In the genomic region with DNA sequence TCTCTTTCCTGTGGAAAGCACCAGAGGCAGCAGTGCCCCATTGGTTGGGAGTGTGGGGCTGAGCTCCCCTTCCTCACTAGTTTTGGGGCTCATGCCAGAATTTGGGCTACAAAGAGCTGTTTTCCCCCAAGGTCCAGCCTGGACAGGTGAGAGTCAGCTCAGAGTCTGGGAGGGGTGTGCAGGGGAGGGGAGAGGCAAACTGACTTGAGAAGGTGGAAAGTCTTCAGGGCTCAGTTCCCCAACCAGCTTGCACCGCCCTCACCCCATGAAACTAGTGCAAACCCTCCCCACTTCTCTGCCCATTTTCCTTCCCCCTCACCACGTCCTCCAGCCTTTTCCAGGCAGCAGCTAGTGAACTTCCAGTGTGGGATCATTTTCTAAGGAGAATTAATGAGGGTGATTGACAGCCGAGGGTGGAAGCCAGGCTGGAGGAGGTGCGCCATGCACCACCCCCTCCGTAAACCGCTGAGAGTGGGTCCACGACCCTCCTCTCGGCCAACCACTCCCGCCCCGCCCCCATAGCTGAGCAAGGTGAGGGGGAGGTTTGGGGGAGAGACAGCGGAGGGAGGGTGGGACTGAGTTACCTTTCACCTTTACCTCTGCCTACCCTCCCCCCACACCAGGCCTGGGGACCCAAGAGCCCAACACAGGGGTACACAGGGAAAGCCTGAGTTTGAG, we compare ENCODE assay signal across 19 cellular contexts. TPM values are rescaled to one million over a fixed set of nuclear protein-coding genes. Genes with fewer than 3 reads are reported as not detected.
A peak's percentile ranks its signal among the peaks of the same experiment; 100 is the strongest.
DNase-seq lines count a peak whose midpoint lies in the region; ATAC-seq and TF ChIP-seq lines count a peak whose summit lies in the region.
"Had no signal": no experiment of that assay in that cellular context is flagged by ENCODE, and none has a peak within 500 bp of the region (broad histone marks: within the 10 kb centered on the region; RNA-seq: fewer than 3 reads in every experiment).

No MANE protein-coding gene starts in this region.

- TF ChIP-seq CTCF in HEK293 (tag by site-specific recombination; IDR thresholded peaks at IDR 0.05) (no peak), Panc1 (IDR thresholded peaks at IDR 0.05) (no peak), type B pancreatic cell (conservative IDR thresholded peaks at IDR 0.05) (no peak), spleen (IDR thresholded peaks at IDR 0.05 in 8 of 11, conservative IDR thresholded peaks at IDR 0.05 in 3 of 11) (no peak)

- POLR2A ChIA-PET in HEK293 (lab: Yijun Ruan, JAX) (interaction anchor here (1.0 kb wide), 1 partner anchor 175 kb away, joined by 3 read pairs; a partner anchor contains a TSS), Panc1 (lab: Charles Lee) (no interaction called here)

- in situ Hi-C loops in Panc1 (cut with HindIII; ENCODE audit: low pct_unique_long_range_greater_than_20kb, low sequenced_read_pairs) = no loop called here

- H3K4me1 ChIP-seq in HEK293 (ENCODE audit: control insufficient read depth, insufficient read depth, low read length) = no peaks in the 10 kb centered on the region
- H3K4me1 ChIP-seq in Panc1 (ENCODE audit: control insufficient read depth, insufficient read depth, low read length) = no peaks in the 10 kb centered on the region
- peaks cover 23% of the 10 kb centered on the region for H3K4me1 ChIP-seq in iPS-18a (ENCODE audit: control insufficient read depth, low read depth, low read length)
- peaks cover 0 to 26% (median 19%) of the 10 kb centered on the region in 6 donors for H3K4me1 ChIP-seq in spleen
- H3K4me1 ChIP-seq: SJCRH30 had no signal

- peaks cover 21% of the 10 kb centered on the region for H3K4me1 Mint-ChIP-seq in type B pancreatic cell (ENCODE audit: unreplicated experiment)

- no TSS peak for BruUV-seq in Panc1 (replicated peaks; lab: Mats Ljungman, UMichigan)

- H3K27ac ChIP-seq in HEK293 (ENCODE audit: extremely low read depth, low read depth, low read length) (no peak overlapping the region), Panc1 (ENCODE audit: low read length) (no peak overlapping the region), iPS-18a (ENCODE audit: low read length) (no peak overlapping the region), spleen (no peak overlapping the region)
- H3K27ac ChIP-seq: SJCRH30 had no signal

- H3K27me3 Mint-ChIP-seq in type B pancreatic cell = peaks cover 71% of the 10 kb centered on the region

- H3K4me3 ChIP-seq in HEK293 (ENCODE audit: low read depth, low read length) (no peak overlapping the region), Panc1 (ENCODE audit: low read depth in 2 of 2, low read length in 2 of 2) (no peak overlapping the region), iPS-18a (ENCODE audit: low read length) (peak overlapping the region; percentile 44), spleen (no peak overlapping the region)
- H3K4me3 ChIP-seq: MG63, SJCRH30 had no signal

- 5 to 17% (median 9%) methylated on average over 10 to 11 of the region's 11 CpGs for WGBS in spleen, 5 donors

- CTCF ChIA-PET in HEK293 (lab: Yijun Ruan, JAX) = interaction anchor here (0.5 to 4.4 kb wide), 3 partner anchors 11 to 507 kb away, joined by 3 to 18 read pairs (median 16); no protein-coding TSS in a partner anchor
- CTCF ChIA-PET in Panc1 (lab: Charles Lee) = interaction anchor here (0.7 kb wide), 1 partner anchor 9 kb away, joined by 4 read pairs; no protein-coding TSS in a partner anchor

- no peaks in the 10 kb centered on the region for H3K9me3 Mint-ChIP-seq in type B pancreatic cell

- DNase-seq in Panc1 (ENCODE audit: low read depth, low spot score) (no peak), type B pancreatic cell (ENCODE audit: extremely low spot score, unreplicated experiment) (no peak), NCI-H1105 treated with DMSO at 0.1 percent for 48 hours (lab: John Stamatoyannopoulos, UW) (no peak), spleen (no peak)
- DNase-seq in activated CD4-positive, alpha-beta T cell treated with anti-CD3 and anti-CD28 coated beads, Interleukin-2, amount 50 U/mL, for 48 hours = no peak
- DNase-seq: AML-193, DMS 273 treated with DMSO at 0.1 percent for 48 hours, DND-41, Karpas-422, MG63, NCI-H1048, NCI-H146, NCI-H2029 treated with DMSO at 0.1 percent for 48 hours, NCI-H2171, PC-3, SJCRH30 had no signal

- H3K9me3 ChIP-seq in HEK293 (ENCODE audit: control insufficient read depth, insufficient read depth, low read depth, low read length) (no peaks in the 10 kb centered on the region), Panc1 (ENCODE audit: control insufficient read depth, insufficient read depth, low read depth, low read length) (no peaks in the 10 kb centered on the region), iPS-18a (ENCODE audit: control insufficient read depth, low read depth, low read length) (no peaks in the 10 kb centered on the region), spleen (no peaks in the 10 kb centered on the region)
- H3K9me3 ChIP-seq: MG63, SJCRH30 had no signal

- peak overlapping the region; percentile 65 for H3K27ac Mint-ChIP-seq in type B pancreatic cell

- 0 out of 2 replicates have a peak, but pooled peaks have one; percentile 8 for ATAC-seq in Panc1
- ATAC-seq: PC-3 had no signal

- H3K36me3 ChIP-seq in HEK293 (ENCODE audit: control insufficient read depth in 2 of 2, insufficient read depth in 1 of 2, low read length in 2 of 2) (no peaks in the 10 kb centered on the region), Panc1 (ENCODE audit: control insufficient read depth, insufficient read depth, low read length) (no peaks in the 10 kb centered on the region), iPS-18a (ENCODE audit: control insufficient read depth, low read depth, low read length) (no peaks in the 10 kb centered on the region), spleen (no peaks in the 10 kb centered on the region)
- H3K36me3 ChIP-seq: MG63, SJCRH30 had no signal

- H3K36me3 Mint-ChIP-seq in type B pancreatic cell = peaks cover 12% of the 10 kb centered on the region

- H3K27me3 ChIP-seq in Panc1 (ENCODE audit: control insufficient read depth, insufficient read depth, low read length) (peaks cover 11% of the 10 kb centered on the region), iPS-18a (ENCODE audit: control insufficient read depth, insufficient read depth, low read length) (peaks cover 80% of the 10 kb centered on the region), spleen (replicated peaks in 1 of 7) (peaks cover 11 to 89% (median 65%) of the 10 kb centered on the region in 7 donors)
- H3K27me3 ChIP-seq: MG63, SJCRH30 had no signal

- H3K4me3 Mint-ChIP-seq in type B pancreatic cell = peak overlapping the region; percentile 77

- intact Hi-C loops in Panc1 (cut with micrococcal nuclease; ENCODE audit: unreplicated experiment) = no loop called here
- intact Hi-C loops in spleen (cut with DNase I; ENCODE audit: low total_unique reads) = no loop called here

- H3K9ac ChIP-seq in iPS-18a (ENCODE audit: low read length) = no peak overlapping the region

- TF ChIP-seq POLR2A in spleen (IDR thresholded peaks at IDR 0.05) = no peak

TF ChIP-seq in HEK293, 187 proteins besides CTCF, POLR2A, EP300 and RAD21 (continues in another document):
- no peak for TF ChIP-seq ZNF140 (tag by site-specific recombination; IDR thresholded peaks at IDR 0.05)
- no peak for TF ChIP-seq ZNF548 (tag by site-specific recombination; IDR thresholded peaks at IDR 0.05)
- TF ChIP-seq ZNF623 (tag by site-specific recombination; IDR thresholded peaks at IDR 0.05) = no peak
- no peak for TF ChIP-seq TCF7L2 (IDR thresholded peaks at IDR 0.05; ENCODE audit: borderline replicate concordance, low read depth, low read length)
- no peak for TF ChIP-seq PRDM1 (tag by site-specific recombination; IDR thresholded peaks at IDR 0.05)
- 0 out of 2 replicates have a peak, but pooled peaks have one; percentile 9 for TF ChIP-seq SP2 (tag by site-specific recombination; IDR thresholded peaks at IDR 0.05)
- TF ChIP-seq, protein P1, sequence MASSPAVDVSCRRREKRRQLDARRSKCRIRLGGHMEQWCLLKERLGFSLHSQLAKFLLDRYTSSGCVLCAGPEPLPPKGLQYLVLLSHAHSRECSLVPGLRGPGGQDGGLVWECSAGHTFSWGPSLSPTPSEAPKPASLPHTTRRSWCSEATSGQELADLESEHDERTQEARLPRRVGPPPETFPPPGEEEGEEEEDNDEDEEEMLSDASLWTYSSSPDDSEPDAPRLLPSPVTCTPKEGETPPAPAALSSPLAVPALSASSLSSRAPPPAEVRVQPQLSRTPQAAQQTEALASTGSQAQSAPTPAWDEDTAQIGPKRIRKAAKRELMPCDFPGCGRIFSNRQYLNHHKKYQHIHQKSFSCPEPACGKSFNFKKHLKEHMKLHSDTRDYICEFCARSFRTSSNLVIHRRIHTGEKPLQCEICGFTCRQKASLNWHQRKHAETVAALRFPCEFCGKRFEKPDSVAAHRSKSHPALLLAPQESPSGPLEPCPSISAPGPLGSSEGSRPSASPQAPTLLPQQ (tag by site-specific recombination; IDR thresholded peaks at IDR 0.05) = no peak
- no peak for TF ChIP-seq ZNF248 (tag by site-specific recombination; IDR thresholded peaks at IDR 0.05)
- TF ChIP-seq SP3 (tag by site-specific recombination; IDR thresholded peaks at IDR 0.05) = no peak
- TF ChIP-seq ZNF2 (tag by site-specific recombination; IDR thresholded peaks at IDR 0.05) = no peak
- TF ChIP-seq, protein P2, sequence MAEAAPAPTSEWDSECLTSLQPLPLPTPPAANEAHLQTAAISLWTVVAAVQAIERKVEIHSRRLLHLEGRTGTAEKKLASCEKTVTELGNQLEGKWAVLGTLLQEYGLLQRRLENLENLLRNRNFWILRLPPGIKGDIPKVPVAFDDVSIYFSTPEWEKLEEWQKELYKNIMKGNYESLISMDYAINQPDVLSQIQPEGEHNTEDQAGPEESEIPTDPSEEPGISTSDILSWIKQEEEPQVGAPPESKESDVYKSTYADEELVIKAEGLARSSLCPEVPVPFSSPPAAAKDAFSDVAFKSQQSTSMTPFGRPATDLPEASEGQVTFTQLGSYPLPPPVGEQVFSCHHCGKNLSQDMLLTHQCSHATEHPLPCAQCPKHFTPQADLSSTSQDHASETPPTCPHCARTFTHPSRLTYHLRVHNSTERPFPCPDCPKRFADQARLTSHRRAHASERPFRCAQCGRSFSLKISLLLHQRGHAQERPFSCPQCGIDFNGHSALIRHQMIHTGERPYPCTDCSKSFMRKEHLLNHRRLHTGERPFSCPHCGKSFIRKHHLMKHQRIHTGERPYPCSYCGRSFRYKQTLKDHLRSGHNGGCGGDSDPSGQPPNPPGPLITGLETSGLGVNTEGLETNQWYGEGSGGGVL (tag by site-specific recombination; IDR thresholded peaks at IDR 0.05) = peak; percentile 44
- TF ChIP-seq ZNF292 (tag by site-specific recombination; IDR thresholded peaks at IDR 0.05; ENCODE audit: borderline replicate concordance, low read depth) = no peak

RNA-seq across cellular contexts. Expression of a gene that starts 6.3 kb away (rescaled TPM):
- total RNA-seq in Panc1 (2021; ENCODE audit: unreplicated experiment) = 11.2 TPM
- 10.6 TPM for polyA plus RNA-seq in Panc1 (2012; ENCODE audit: insufficient read length)
- 3.1 and 10.4 TPM in 2 replicates for total RNA-seq in type B pancreatic cell (ENCODE audit: low replicate concordance)
- 1 to 10 TPM in 1 of 7 donors, under 1 TPM in 4, not detected in 2; 0.23 to 1.1 (median 0.57) TPM for total RNA-seq in spleen
- polyA plus RNA-seq in spleen = under 1 TPM; 0.09 to 0.29 (median 0.22) TPM

RNA-seq across cellular contexts. Expression of a gene that starts 32.3 kb away (rescaled TPM):
- total RNA-seq in Panc1 (2021; ENCODE audit: unreplicated experiment) = 2.9 TPM
- polyA plus RNA-seq in Panc1 (2012; ENCODE audit: insufficient read length) = 1.9 TPM
- 15.9 and 16.7 TPM in 2 replicates for total RNA-seq in type B pancreatic cell (ENCODE audit: low replicate concordance)
- total RNA-seq in spleen = not detected
- polyA plus RNA-seq in spleen = under 1 TPM in 1 of 3 donors, not detected in 2; 0.02 TPM
- total RNA-seq: SJCRH30 had no signal
- polyA plus RNA-seq: CD14-positive monocyte had no signal
